1 cellular context compared by ENCODE assay signal in genomic region chr16:46973457-46974324, GRCh38.
TF ChIP-seq lines count a peak whose summit lies in the region.

DNAJA2 (minus strand) TSS chr16:46973674; CDS start chr16:46973572, 102 bp downstream.

TF ChIP-seq in HepG2, 621 proteins besides CTCF, POLR2A, EP300 and RAD21 (continued from another document and continues in another):
- peak; percentile 98 for TF ChIP-seq ZNF687 (CRISPR knock-in tag; IDR thresholded peaks at IDR 0.05)
- TF ChIP-seq JUNB (CRISPR knock-in tag; IDR thresholded peaks at IDR 0.05; ENCODE audit: borderline replicate concordance) = peak; percentile 72; the same call in 1 of the 2 replicates
- peak; percentile 88 for TF ChIP-seq TAF1 (CRISPR knock-in tag; IDR thresholded peaks at IDR 0.05)
- TF ChIP-seq ZNF737 (CRISPR knock-in tag; IDR thresholded peaks at IDR 0.05; ENCODE audit: borderline replicate concordance) = peak; percentile 79; the same call in 1 of the 2 replicates
- peak; percentile 96 for TF ChIP-seq XBP1 (CRISPR knock-in tag; IDR thresholded peaks at IDR 0.05)
- no peak for TF ChIP-seq ZNF251 (CRISPR knock-in tag; IDR thresholded peaks at IDR 0.05)
- TF ChIP-seq RELA (CRISPR knock-in tag; IDR thresholded peaks at IDR 0.05) = no peak
- no peak for TF ChIP-seq TBP (CRISPR knock-in tag; IDR thresholded peaks at IDR 0.05)
- TF ChIP-seq, protein P1, sequence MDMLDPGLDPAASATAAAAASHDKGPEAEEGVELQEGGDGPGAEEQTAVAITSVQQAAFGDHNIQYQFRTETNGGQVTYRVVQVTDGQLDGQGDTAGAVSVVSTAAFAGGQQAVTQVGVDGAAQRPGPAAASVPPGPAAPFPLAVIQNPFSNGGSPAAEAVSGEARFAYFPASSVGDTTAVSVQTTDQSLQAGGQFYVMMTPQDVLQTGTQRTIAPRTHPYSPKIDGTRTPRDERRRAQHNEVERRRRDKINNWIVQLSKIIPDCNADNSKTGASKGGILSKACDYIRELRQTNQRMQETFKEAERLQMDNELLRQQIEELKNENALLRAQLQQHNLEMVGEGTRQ (IDR thresholded peaks at IDR 0.05; ENCODE audit: low read depth, low read length) = no peak
- TF ChIP-seq, protein P1 (CRISPR knock-in tag; IDR thresholded peaks at IDR 0.05; ENCODE audit: borderline replicate concordance) = peak; percentile 22; the same call in 1 of the 2 replicates
- peak; percentile 93; the same call in 1 of the 2 replicates for TF ChIP-seq BRD4 (CRISPR knock-in tag; IDR thresholded peaks at IDR 0.05)
- TF ChIP-seq SYNCRIP (IDR thresholded peaks at IDR 0.05; ENCODE audit: insufficient read depth, low read depth, low read length) = no peak
- TF ChIP-seq LBX2 (CRISPR knock-in tag; IDR thresholded peaks at IDR 0.05; ENCODE audit: borderline replicate concordance) = no peak; the same call in 1 of the 2 replicates
- TF ChIP-seq TOE1 (CRISPR knock-in tag; IDR thresholded peaks at IDR 0.05) = peak; percentile 91
- peak; percentile 72; the same call in 1 of the 2 replicates for TF ChIP-seq ZNF788 (CRISPR knock-in tag; IDR thresholded peaks at IDR 0.05; ENCODE audit: borderline replicate concordance)
- TF ChIP-seq, protein P2, sequence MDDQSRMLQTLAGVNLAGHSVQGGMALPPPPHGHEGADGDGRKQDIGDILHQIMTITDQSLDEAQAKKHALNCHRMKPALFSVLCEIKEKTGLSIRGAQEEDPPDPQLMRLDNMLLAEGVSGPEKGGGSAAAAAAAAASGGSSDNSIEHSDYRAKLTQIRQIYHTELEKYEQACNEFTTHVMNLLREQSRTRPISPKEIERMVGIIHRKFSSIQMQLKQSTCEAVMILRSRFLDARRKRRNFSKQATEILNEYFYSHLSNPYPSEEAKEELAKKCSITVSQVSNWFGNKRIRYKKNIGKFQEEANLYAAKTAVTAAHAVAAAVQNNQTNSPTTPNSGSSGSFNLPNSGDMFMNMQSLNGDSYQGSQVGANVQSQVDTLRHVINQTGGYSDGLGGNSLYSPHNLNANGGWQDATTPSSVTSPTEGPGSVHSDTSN (CRISPR knock-in tag; IDR thresholded peaks at IDR 0.05; ENCODE audit: borderline replicate concordance) = peak; percentile 90; the same call in 1 of the 2 replicates
- TF ChIP-seq ZSCAN30 (CRISPR knock-in tag; IDR thresholded peaks at IDR 0.05) = no peak
- TF ChIP-seq ZSCAN31 (CRISPR knock-in tag; IDR thresholded peaks at IDR 0.05; ENCODE audit: low read depth) = peak; percentile 90
- no peak for TF ChIP-seq ZNF572 (CRISPR knock-in tag; IDR thresholded peaks at IDR 0.05)
- TF ChIP-seq ZBTB8A (CRISPR knock-in tag; IDR thresholded peaks at IDR 0.05; ENCODE audit: borderline replicate concordance, low read depth) = no peak
- peak; percentile 61 for TF ChIP-seq HNF4G (IDR thresholded peaks at IDR 0.05; ENCODE audit: borderline replicate concordance, low read depth, low read length)
- TF ChIP-seq HNF4G (CRISPR knock-in tag; IDR thresholded peaks at IDR 0.05; ENCODE audit: borderline replicate concordance, low read depth) = peak; percentile 61; the same call in 1 of the 2 replicates
- peak; percentile 93; the same call in 1 of the 2 replicates for TF ChIP-seq ZNF275 (CRISPR knock-in tag; IDR thresholded peaks at IDR 0.05; ENCODE audit: borderline replicate concordance)
- TF ChIP-seq RORA (CRISPR knock-in tag; IDR thresholded peaks at IDR 0.05) = no peak
- no peak for TF ChIP-seq PLSCR1 (CRISPR knock-in tag; IDR thresholded peaks at IDR 0.05; ENCODE audit: borderline replicate concordance)
- TF ChIP-seq SMARCE1 (IDR thresholded peaks at IDR 0.05; ENCODE audit: borderline replicate concordance) = no peak
- no peak; the same call in 1 of the 2 replicates for TF ChIP-seq GTF2F1 (IDR thresholded peaks at IDR 0.05; ENCODE audit: low read length)
- TF ChIP-seq, protein P3, sequence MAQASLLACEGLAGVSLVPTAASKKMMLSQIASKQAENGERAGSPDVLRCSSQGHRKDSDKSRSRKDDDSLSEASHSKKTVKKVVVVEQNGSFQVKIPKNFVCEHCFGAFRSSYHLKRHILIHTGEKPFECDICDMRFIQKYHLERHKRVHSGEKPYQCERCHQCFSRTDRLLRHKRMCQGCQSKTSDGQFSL (CRISPR knock-in tag; IDR thresholded peaks at IDR 0.05) = peak; percentile 83
- no peak for TF ChIP-seq RFX3 (CRISPR knock-in tag; IDR thresholded peaks at IDR 0.05)
- TF ChIP-seq HNRNPL (IDR thresholded peaks at IDR 0.05; ENCODE audit: low read depth, low read length) = peak; percentile 75; the same call in 1 of the 2 replicates
- peak; percentile 79 for TF ChIP-seq IKZF5 (CRISPR knock-in tag; IDR thresholded peaks at IDR 0.05)
- no peak for TF ChIP-seq GTF3A (CRISPR knock-in tag; conservative IDR thresholded peaks at IDR 0.05)
- no peak for TF ChIP-seq MATR3 (CRISPR knock-in tag; IDR thresholded peaks at IDR 0.05)
- TF ChIP-seq TCF7L2 (IDR thresholded peaks at IDR 0.05; ENCODE audit: low read depth, low read length) = no peak
- no peak for TF ChIP-seq U2AF2 (IDR thresholded peaks at IDR 0.05; ENCODE audit: low read depth, low read length)
- peak; percentile 69; the same call in 1 of the 2 replicates for TF ChIP-seq ZNF430 (CRISPR knock-in tag; IDR thresholded peaks at IDR 0.05)
- 0 out of 2 replicates have a peak, but pooled peaks have one; percentile 64 for TF ChIP-seq ZNF569 (CRISPR knock-in tag; IDR thresholded peaks at IDR 0.05; ENCODE audit: borderline replicate concordance)
- TF ChIP-seq KLF11 (CRISPR knock-in tag; IDR thresholded peaks at IDR 0.05) = peak; percentile 86; the same call in 1 of the 2 replicates
- TF ChIP-seq, protein P4, sequence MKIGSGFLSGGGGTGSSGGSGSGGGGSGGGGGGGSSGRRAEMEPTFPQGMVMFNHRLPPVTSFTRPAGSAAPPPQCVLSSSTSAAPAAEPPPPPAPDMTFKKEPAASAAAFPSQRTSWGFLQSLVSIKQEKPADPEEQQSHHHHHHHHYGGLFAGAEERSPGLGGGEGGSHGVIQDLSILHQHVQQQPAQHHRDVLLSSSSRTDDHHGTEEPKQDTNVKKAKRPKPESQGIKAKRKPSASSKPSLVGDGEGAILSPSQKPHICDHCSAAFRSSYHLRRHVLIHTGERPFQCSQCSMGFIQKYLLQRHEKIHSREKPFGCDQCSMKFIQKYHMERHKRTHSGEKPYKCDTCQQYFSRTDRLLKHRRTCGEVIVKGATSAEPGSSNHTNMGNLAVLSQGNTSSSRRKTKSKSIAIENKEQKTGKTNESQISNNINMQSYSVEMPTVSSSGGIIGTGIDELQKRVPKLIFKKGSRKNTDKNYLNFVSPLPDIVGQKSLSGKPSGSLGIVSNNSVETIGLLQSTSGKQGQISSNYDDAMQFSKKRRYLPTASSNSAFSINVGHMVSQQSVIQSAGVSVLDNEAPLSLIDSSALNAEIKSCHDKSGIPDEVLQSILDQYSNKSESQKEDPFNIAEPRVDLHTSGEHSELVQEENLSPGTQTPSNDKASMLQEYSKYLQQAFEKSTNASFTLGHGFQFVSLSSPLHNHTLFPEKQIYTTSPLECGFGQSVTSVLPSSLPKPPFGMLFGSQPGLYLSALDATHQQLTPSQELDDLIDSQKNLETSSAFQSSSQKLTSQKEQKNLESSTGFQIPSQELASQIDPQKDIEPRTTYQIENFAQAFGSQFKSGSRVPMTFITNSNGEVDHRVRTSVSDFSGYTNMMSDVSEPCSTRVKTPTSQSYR (CRISPR knock-in tag; IDR thresholded peaks at IDR 0.05; ENCODE audit: borderline replicate concordance) = peak; percentile 50
- TF ChIP-seq BORCS8-MEF2B (CRISPR knock-in tag; IDR thresholded peaks at IDR 0.05) = 0 out of 2 replicates have a peak, but pooled peaks have one; percentile 80
- TF ChIP-seq RFX5 (IDR thresholded peaks at IDR 0.05; ENCODE audit: low read depth, low read length) = peak; percentile 43; the same call in 1 of the 2 replicates
- TF ChIP-seq, protein P5, sequence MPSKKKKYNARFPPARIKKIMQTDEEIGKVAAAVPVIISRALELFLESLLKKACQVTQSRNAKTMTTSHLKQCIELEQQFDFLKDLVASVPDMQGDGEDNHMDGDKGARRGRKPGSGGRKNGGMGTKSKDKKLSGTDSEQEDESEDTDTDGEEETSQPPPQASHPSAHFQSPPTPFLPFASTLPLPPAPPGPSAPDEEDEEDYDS (CRISPR knock-in tag; IDR thresholded peaks at IDR 0.05) = peak; percentile 96
- TF ChIP-seq, protein P6, sequence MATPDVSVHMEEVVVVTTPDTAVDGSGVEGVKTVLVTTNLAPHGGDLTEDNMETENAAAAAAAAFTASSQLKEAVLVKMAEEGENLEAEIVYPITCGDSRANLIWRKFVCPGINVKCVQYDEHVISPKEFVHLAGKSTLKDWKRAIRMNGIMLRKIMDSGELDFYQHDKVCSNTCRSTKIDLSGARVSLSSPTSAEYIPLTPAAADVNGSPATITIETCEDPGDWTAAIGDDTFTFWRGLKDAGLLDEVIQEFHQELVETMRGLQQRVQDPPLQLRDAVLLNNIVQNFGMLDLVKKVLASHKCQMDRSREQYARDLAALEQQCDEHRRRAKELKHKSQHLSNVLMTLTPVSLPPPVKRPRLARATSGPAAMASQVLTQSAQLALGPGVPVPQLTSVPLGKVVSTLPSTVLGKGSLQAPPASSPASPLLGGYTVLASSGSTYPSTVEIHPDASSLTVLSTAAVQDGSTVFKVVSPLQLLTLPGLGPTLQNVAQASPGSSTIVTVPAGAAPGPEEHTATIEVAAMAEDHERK (CRISPR knock-in tag; IDR thresholded peaks at IDR 0.05; ENCODE audit: low read depth) = peak; percentile 96
- peak; percentile 95; the same call in 1 of the 2 replicates for TF ChIP-seq KLF13 (CRISPR knock-in tag; IDR thresholded peaks at IDR 0.05)
- peak; percentile 42; the same call in 1 of the 2 replicates for TF ChIP-seq ZNF354B (CRISPR knock-in tag; IDR thresholded peaks at IDR 0.05)
- peak; percentile 86 for TF ChIP-seq TBL1XR1 (IDR thresholded peaks at IDR 0.05; ENCODE audit: borderline replicate concordance, low read length, partially characterized antibody)
- peak; percentile 63 for TF ChIP-seq ETV5 (CRISPR knock-in tag; IDR thresholded peaks at IDR 0.05; ENCODE audit: borderline replicate concordance)
- TF ChIP-seq NFATC3 (CRISPR knock-in tag; IDR thresholded peaks at IDR 0.05) = peak; percentile 89; the same call in 1 of the 2 replicates
- 0 out of 2 replicates have a peak, but pooled peaks have one; percentile 78 for TF ChIP-seq ZFYVE20 (CRISPR knock-in tag; IDR thresholded peaks at IDR 0.05; ENCODE audit: borderline replicate concordance, low read depth)
- TF ChIP-seq ZNF224 (CRISPR knock-in tag; IDR thresholded peaks at IDR 0.05) = peak; percentile 81; the same call in 1 of the 2 replicates
- TF ChIP-seq HNRNPH1 (optimal IDR thresholded peaks at IDR 0.05; ENCODE audit: low read depth, low read length) = no peak
- TF ChIP-seq ZNF703 (CRISPR knock-in tag; IDR thresholded peaks at IDR 0.05; ENCODE audit: borderline replicate concordance) = 0 out of 2 replicates have a peak, but pooled peaks have one; percentile 54
